In the genomic region with DNA sequence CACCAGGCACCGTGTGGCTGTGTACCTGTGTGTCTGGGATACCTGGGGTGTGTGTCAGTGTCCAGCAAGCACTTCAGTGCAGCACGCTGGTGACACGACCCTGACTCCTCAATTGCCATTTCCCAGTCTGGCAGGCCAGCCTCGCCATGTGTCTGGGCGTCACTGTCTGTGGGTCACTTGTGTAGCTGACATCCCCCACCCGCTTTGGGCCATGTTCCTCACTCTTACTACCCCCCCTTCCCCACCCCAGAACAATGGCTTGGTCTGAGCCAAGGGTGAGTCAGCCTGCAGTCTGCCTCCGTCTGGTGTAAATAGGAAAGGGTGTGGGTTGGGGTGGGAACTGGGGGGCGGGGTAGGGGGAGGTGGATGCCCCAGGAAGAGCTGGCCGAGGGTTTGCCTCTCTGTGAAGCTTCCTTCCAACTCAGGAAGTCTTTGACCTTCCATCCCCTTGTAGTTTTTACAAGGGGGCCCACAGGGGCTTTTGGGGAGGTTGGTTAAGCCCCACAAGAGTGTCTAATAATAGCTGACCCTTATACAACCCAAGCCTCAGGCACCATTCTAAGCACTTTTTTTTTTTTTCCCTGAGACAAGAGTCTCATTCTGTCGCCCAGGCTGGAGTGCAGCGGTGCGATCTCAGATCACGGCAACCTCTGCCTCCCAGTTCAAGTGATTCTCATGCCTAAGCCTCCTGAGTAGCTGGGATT, we compare ENCODE assay signal across 11 cellular contexts. TPM values are rescaled to one million over a fixed set of nuclear protein-coding genes. Genes with fewer than 3 reads are reported as not detected.
DNase-seq lines count a peak whose midpoint lies in the region; ATAC-seq and TF ChIP-seq lines count a peak whose summit lies in the region.
"Had no signal": no experiment of that assay in that cellular context is flagged by ENCODE, and none has a peak within 500 bp of the region (broad histone marks: within the 10 kb centered on the region; RNA-seq: fewer than 3 reads in every experiment).

No MANE protein-coding gene starts in this region.

- 28 to 59% methylated on average over 5 to 7 of the region's 13 CpGs for WGBS in gastroesophageal sphincter (ENCODE audit: low coverage in 1 of 2), 2 donors
- 74 to 83% methylated on average over 9 to 10 of the region's 13 CpGs for WGBS in mesodermal cell (ENCODE audit: insufficient coverage in 2 of 2), 2 experiments

- H3K36me3 Mint-ChIP-seq in activated CD8-positive, alpha-beta T cell treated with anti-CD3 and anti-CD28 coated beads for 36 hours (ENCODE audit: low read depth) = no peaks in the 10 kb centered on the region
- peaks cover 4% of the 10 kb centered on the region; the same call in 1 of the 2 replicates for H3K36me3 Mint-ChIP-seq in WTC11

- H3K36me3 ChIP-seq in gastroesophageal sphincter = no peaks in the 10 kb centered on the region
- H3K36me3 ChIP-seq in mesodermal cell (ENCODE audit: control insufficient read depth, insufficient read depth, low read length) = no peaks in the 10 kb centered on the region

- no peak overlapping the region for H3K27ac Mint-ChIP-seq in activated CD8-positive, alpha-beta T cell treated with anti-CD3 and anti-CD28 coated beads for 36 hours
- no peak overlapping the region for H3K27ac Mint-ChIP-seq in WTC11

- POLR2A ChIA-PET in activated CD8-positive, alpha-beta T cell treated with anti-CD3 and anti-CD28 coated beads for 36 hours (lab: Charles Lee) = no interaction called here
- POLR2A ChIA-PET in WTC11 (lab: Charles Lee) = no interaction called here

- ATAC-seq in gastroesophageal sphincter (peak; percentile 80), GM19463 (IDR thresholded peaks at IDR 0.05; ENCODE audit: unreplicated experiment) (no peak), HG02623 (IDR thresholded peaks at IDR 0.05; ENCODE audit: unreplicated experiment) (no peak), WTC11 (no peak)
- ATAC-seq in activated CD8-positive, alpha-beta T cell treated with anti-CD3 and anti-CD28 coated beads for 36 hours = no peak

- no peak for TF ChIP-seq EP300 in gastroesophageal sphincter (IDR thresholded peaks at IDR 0.05)

- intact Hi-C loops in activated CD8-positive, alpha-beta T cell treated with anti-CD3 and anti-CD28 coated beads for 36 hours (cut with micrococcal nuclease) = no loop called here

- H3K9me3 Mint-ChIP-seq in activated CD8-positive, alpha-beta T cell treated with anti-CD3 and anti-CD28 coated beads for 36 hours = no peaks in the 10 kb centered on the region
- peaks cover 8% of the 10 kb centered on the region for H3K9me3 Mint-ChIP-seq in WTC11

- no peak overlapping the region for H3K4me3 Mint-ChIP-seq in activated CD8-positive, alpha-beta T cell treated with anti-CD3 and anti-CD28 coated beads for 36 hours
- H3K4me3 Mint-ChIP-seq in WTC11 = no peak overlapping the region

- H3K4me1 Mint-ChIP-seq in activated CD8-positive, alpha-beta T cell treated with anti-CD3 and anti-CD28 coated beads for 36 hours (ENCODE audit: low read depth) = peaks cover 6% of the 10 kb centered on the region
- H3K4me1 Mint-ChIP-seq in WTC11 = peaks cover 17% of the 10 kb centered on the region

- H3K4me1 ChIP-seq in gastroesophageal sphincter = peaks cover 0 to 15% (median 6%) of the 10 kb centered on the region in 3 donors
- H3K4me1 ChIP-seq in mesodermal cell (ENCODE audit: control insufficient read depth, insufficient read depth, low read length, poor library complexity, severe bottlenecking) = peaks cover 29% of the 10 kb centered on the region

- CTCF ChIA-PET in activated CD8-positive, alpha-beta T cell treated with anti-CD3 and anti-CD28 coated beads for 36 hours (lab: Charles Lee) = no interaction called here
- CTCF ChIA-PET in WTC11 (lab: Charles Lee) = interaction anchor here (0.7 kb wide), 1 partner anchor 53 kb away, joined by 3 read pairs; no protein-coding TSS in a partner anchor

- H3K4me3 ChIP-seq in gastroesophageal sphincter (no peak overlapping the region), mesodermal cell (ENCODE audit: extremely low read depth, insufficient read depth, low read length, poor library complexity, severe bottlenecking) (no peak overlapping the region)

- H3K27ac ChIP-seq in gastroesophageal sphincter = peak overlapping the region in 3 of 4 donors; percentile 14 to 32 (median 29)
- H3K27ac ChIP-seq in mesodermal cell (ENCODE audit: low read depth, low read length, severe bottlenecking) = peak overlapping the region; percentile 49

- TF ChIP-seq CTCF in gastroesophageal sphincter (IDR thresholded peaks at IDR 0.05) (no peak), WTC11 (IDR thresholded peaks at IDR 0.05) (no peak)
- no peak for TF ChIP-seq CTCF in activated CD8-positive, alpha-beta T cell treated with anti-CD3 and anti-CD28 coated beads for 36 hours (IDR thresholded peaks at IDR 0.05)

- H3K27me3 ChIP-seq in gastroesophageal sphincter = peaks cover 98% of the 10 kb centered on the region

- peak; percentile 94 for DNase-seq in Ammon's horn (ENCODE audit: low spot score)
- peak; percentile 83 for DNase-seq in SW480 (ENCODE audit: low spot score)
- DNase-seq in activated CD8-positive, alpha-beta T cell treated with anti-CD3 and anti-CD28 coated beads for 36 hours = no peak
- DNase-seq in WTC11 (ENCODE audit: low spot score) = no peak

- no peaks in the 10 kb centered on the region for H3K9me3 ChIP-seq in gastroesophageal sphincter
- no peaks in the 10 kb centered on the region for H3K9me3 ChIP-seq in mesodermal cell (ENCODE audit: control insufficient read depth, low read length)

- TF ChIP-seq POLR2A in gastroesophageal sphincter (IDR thresholded peaks at IDR 0.05) = no peak

- peaks cover 46% of the 10 kb centered on the region for H3K27me3 Mint-ChIP-seq in activated CD8-positive, alpha-beta T cell treated with anti-CD3 and anti-CD28 coated beads for 36 hours
- peaks cover 74% of the 10 kb centered on the region for H3K27me3 Mint-ChIP-seq in WTC11 (ENCODE audit: low read depth)

TF ChIP-seq in WTC11, 78 proteins besides CTCF, POLR2A, EP300 and RAD21 (continues in another document):
- TF ChIP-seq TEAD1 (CRISPR knock-in tag; IDR thresholded peaks at IDR 0.05) (no peak), RORB (CRISPR knock-in tag; IDR thresholded peaks at IDR 0.05) (no peak)
- TF ChIP-seq, protein P1, sequence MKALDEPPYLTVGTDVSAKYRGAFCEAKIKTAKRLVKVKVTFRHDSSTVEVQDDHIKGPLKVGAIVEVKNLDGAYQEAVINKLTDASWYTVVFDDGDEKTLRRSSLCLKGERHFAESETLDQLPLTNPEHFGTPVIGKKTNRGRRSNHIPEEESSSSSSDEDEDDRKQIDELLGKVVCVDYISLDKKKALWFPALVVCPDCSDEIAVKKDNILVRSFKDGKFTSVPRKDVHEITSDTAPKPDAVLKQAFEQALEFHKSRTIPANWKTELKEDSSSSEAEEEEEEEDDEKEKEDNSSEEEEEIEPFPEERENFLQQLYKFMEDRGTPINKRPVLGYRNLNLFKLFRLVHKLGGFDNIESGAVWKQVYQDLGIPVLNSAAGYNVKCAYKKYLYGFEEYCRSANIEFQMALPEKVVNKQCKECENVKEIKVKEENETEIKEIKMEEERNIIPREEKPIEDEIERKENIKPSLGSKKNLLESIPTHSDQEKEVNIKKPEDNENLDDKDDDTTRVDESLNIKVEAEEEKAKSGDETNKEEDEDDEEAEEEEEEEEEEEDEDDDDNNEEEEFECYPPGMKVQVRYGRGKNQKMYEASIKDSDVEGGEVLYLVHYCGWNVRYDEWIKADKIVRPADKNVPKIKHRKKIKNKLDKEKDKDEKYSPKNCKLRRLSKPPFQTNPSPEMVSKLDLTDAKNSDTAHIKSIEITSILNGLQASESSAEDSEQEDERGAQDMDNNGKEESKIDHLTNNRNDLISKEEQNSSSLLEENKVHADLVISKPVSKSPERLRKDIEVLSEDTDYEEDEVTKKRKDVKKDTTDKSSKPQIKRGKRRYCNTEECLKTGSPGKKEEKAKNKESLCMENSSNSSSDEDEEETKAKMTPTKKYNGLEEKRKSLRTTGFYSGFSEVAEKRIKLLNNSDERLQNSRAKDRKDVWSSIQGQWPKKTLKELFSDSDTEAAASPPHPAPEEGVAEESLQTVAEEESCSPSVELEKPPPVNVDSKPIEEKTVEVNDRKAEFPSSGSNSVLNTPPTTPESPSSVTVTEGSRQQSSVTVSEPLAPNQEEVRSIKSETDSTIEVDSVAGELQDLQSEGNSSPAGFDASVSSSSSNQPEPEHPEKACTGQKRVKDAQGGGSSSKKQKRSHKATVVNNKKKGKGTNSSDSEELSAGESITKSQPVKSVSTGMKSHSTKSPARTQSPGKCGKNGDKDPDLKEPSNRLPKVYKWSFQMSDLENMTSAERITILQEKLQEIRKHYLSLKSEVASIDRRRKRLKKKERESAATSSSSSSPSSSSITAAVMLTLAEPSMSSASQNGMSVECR (CRISPR knock-in tag; IDR thresholded peaks at IDR 0.05; ENCODE audit: borderline replicate concordance) = no peak
- TF ChIP-seq, protein P2, sequence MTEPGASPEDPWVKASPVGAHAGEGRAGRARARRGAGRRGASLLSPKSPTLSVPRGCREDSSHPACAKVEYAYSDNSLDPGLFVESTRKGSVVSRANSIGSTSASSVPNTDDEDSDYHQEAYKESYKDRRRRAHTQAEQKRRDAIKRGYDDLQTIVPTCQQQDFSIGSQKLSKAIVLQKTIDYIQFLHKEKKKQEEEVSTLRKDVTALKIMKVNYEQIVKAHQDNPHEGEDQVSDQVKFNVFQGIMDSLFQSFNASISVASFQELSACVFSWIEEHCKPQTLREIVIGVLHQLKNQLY (CRISPR knock-in tag; IDR thresholded peaks at IDR 0.05) = no peak

RNA-seq across cellular contexts. Expression of a gene that starts 17.6 kb away (rescaled TPM):
- total RNA-seq in gastroesophageal sphincter (1 to 10 TPM in 3 of 4 donors, under 1 TPM in 1; 0.67 to 5.1 (median 3.0) TPM), WTC11 (2021) (11.3 to 15.6 TPM (median 15.4 TPM) in 3 replicates)
- 8.6 TPM for polyA plus RNA-seq in mesodermal cell (2013, experiment 1 of 2)
- polyA plus RNA-seq in mesodermal cell (2013, experiment 2 of 2) = 5.6 TPM
- not detected for total RNA-seq in activated CD8-positive, alpha-beta T cell treated with anti-CD3 and anti-CD28 coated beads for 36 hours
- total RNA-seq: LHCN-M2 had no signal

RNA-seq across cellular contexts. Expression of a gene that starts 39.2 kb away (rescaled TPM):
- total RNA-seq in gastroesophageal sphincter (1 to 10 TPM; 4.2 to 9.4 (median 6.4) TPM), WTC11 (2021) (25.2 to 33.7 TPM (median 26.6 TPM) in 3 replicates)
- 7.2 TPM for polyA plus RNA-seq in mesodermal cell (2013, experiment 1 of 2)
- 6.5 TPM for polyA plus RNA-seq in mesodermal cell (2013, experiment 2 of 2)
- total RNA-seq in activated CD8-positive, alpha-beta T cell treated with anti-CD3 and anti-CD28 coated beads for 36 hours = 10 to 100 TPM; 26.9 to 29.2 TPM

RNA-seq across cellular contexts. Expression of a gene that starts 41.5 kb away (rescaled TPM):
- not detected for total RNA-seq in gastroesophageal sphincter
- not detected for polyA plus RNA-seq in mesodermal cell (2013, experiment 1 of 2)
- polyA plus RNA-seq in mesodermal cell (2013, experiment 2 of 2) = not detected
- not detected for total RNA-seq in activated CD8-positive, alpha-beta T cell treated with anti-CD3 and anti-CD28 coated beads for 36 hours
- total RNA-seq in WTC11 (2021) = 0.13 to 0.18 TPM in 2 of 3 replicates, not detected in the other
- total RNA-seq: LHCN-M2 had no signal
- polyA plus RNA-seq: adipose tissue, AG04450 had no signal

RNA-seq across cellular contexts. Expression of a gene that starts 53.6 kb away (rescaled TPM):
- total RNA-seq in gastroesophageal sphincter = 1 to 10 TPM; 1.3 to 4.6 (median 2.8) TPM
- 12.1 TPM for polyA plus RNA-seq in mesodermal cell (2013, experiment 1 of 2)
- 9.0 TPM for polyA plus RNA-seq in mesodermal cell (2013, experiment 2 of 2)
- total RNA-seq in activated CD8-positive, alpha-beta T cell treated with anti-CD3 and anti-CD28 coated beads for 36 hours = 1 to 10 TPM; 4.1 to 5.0 TPM
- 13.6 to 15.1 TPM (median 14.8 TPM) in 3 replicates for total RNA-seq in WTC11 (2021)

Comparison
In these comparisons a context has a peak if more than half of its experiments do, and no peak if none do; other contexts are left out.
1. DNase-seq: peak in Ammon's horn (single experiment) and SW480 (single experiment); none in activated CD8-positive, alpha-beta T cell treated with anti-CD3 and anti-CD28 coated beads for 36 hours (single experiment) and WTC11 (single experiment).